12 cellular contexts compared by ENCODE assay signal in genomic region chr6:26268659-26269402, GRCh38.
A peak's percentile ranks its signal among the peaks of the same experiment; 100 is the strongest.
DNase-seq lines count a peak whose midpoint lies in the region; ATAC-seq and TF ChIP-seq lines count a peak whose summit lies in the region.
"Had no signal": no experiment of that assay in that cellular context is flagged by ENCODE, and none has a peak within 500 bp of the region (broad histone marks: within the 10 kb centered on the region; RNA-seq: fewer than 3 reads in every experiment).

No MANE protein-coding gene starts in this region.

- H3K36me3 ChIP-seq in breast epithelium (no peaks in the 10 kb centered on the region), OCI-LY1 (ENCODE audit: insufficient read depth, low read length) (no peaks in the 10 kb centered on the region), endodermal cell (ENCODE audit: control insufficient read depth, insufficient read depth, low read length) (no peaks in the 10 kb centered on the region), transverse colon (no peaks in the 10 kb centered on the region)
- H3K36me3 ChIP-seq: gastroesophageal sphincter had no signal

- intact Hi-C loops in MCF 10A (cut with micrococcal nuclease) = no loop called here
- intact Hi-C loops in breast epithelium (cut with DNase I; ENCODE audit: low total_unique reads) = no loop called here
- intact Hi-C loops in transverse colon (cut with DNase I; ENCODE audit: low total_unique reads) = no loop called here

- no peak overlapping the region for H3K4me2 ChIP-seq in OCI-LY1 (ENCODE audit: low read length)

- 71 to 73% methylated on average over 16 to 19 of the region's 19 CpGs for WGBS in endodermal cell (ENCODE audit: insufficient coverage in 1 of 2, insufficient read length in 1 of 2), 2 experiments
- WGBS in transverse colon (ENCODE audit: low coverage in 1 of 2), 2 donors = 79 to 83% methylated on average over 5 to 19 of the region's 19 CpGs

- H3K27ac Mint-ChIP-seq in MCF 10A (ENCODE audit: low read depth, unreplicated experiment) = peak overlapping the region; percentile 71
- peak overlapping the region; percentile 88 for H3K27ac Mint-ChIP-seq in endodermal cell
- no peak overlapping the region for H3K27ac Mint-ChIP-seq in naive thymus-derived CD8-positive, alpha-beta T cell

- H3K4me1 ChIP-seq in breast epithelium (peaks cover 0 to 3% of the 10 kb centered on the region in 2 donors), OCI-LY1 (ENCODE audit: insufficient read depth, low read length, severe bottlenecking) (peaks cover 40% of the 10 kb centered on the region), endodermal cell (ENCODE audit: control insufficient read depth, insufficient read depth, low read length) (peaks cover 4% of the 10 kb centered on the region), transverse colon (peaks cover 0 to 28% (median 10%) of the 10 kb centered on the region in 4 donors)

- no peaks in the 10 kb centered on the region for H3K9me2 ChIP-seq in OCI-LY1 (ENCODE audit: low read depth, low read length)

- no TSS peak for BruUV-seq in MCF 10A (replicated peaks; lab: Mats Ljungman, UMichigan)

- CTCF ChIA-PET in MCF 10A (lab: Yijun Ruan, JAX) = interaction anchor here (0.6 to 3.6 kb wide), 5 partner anchors 19 to 52 kb away, joined by 4 to 15 read pairs (median 10); a partner anchor contains a TSS

- H3K36me3 Mint-ChIP-seq in MCF 10A (ENCODE audit: insufficient read depth, unreplicated experiment) (no peaks in the 10 kb centered on the region), endodermal cell (ENCODE audit: low read depth) (no peaks in the 10 kb centered on the region)
- H3K36me3 Mint-ChIP-seq in naive thymus-derived CD8-positive, alpha-beta T cell = no peaks in the 10 kb centered on the region

- H3K4me3 Mint-ChIP-seq in MCF 10A (ENCODE audit: unreplicated experiment) (peak overlapping the region; percentile 63), endodermal cell (no peak overlapping the region)
- no peak overlapping the region for H3K4me3 Mint-ChIP-seq in naive thymus-derived CD8-positive, alpha-beta T cell

- no peak for ATAC-seq in naive thymus-derived CD8-positive, alpha-beta T cell
- ATAC-seq: gastroesophageal sphincter had no signal

- H3K27ac ChIP-seq in breast epithelium (no peak overlapping the region), OCI-LY1 (ENCODE audit: low read depth, low read length, poor library complexity, severe bottlenecking) (peak overlapping the region; percentile 99), endodermal cell (ENCODE audit: low read depth, low read length) (no peak overlapping the region), transverse colon (no peak overlapping the region)
- H3K27ac ChIP-seq: gastroesophageal sphincter had no signal

- no peak overlapping the region for H3K9ac ChIP-seq in OCI-LY1 (ENCODE audit: low read length)
- H3K9ac ChIP-seq in endodermal cell (ENCODE audit: extremely low read depth, low read length, poor library complexity, severe bottlenecking) = no peak overlapping the region

- no peak overlapping the region for H3K4me3 ChIP-seq in breast epithelium
- H3K4me3 ChIP-seq in OCI-LY1 (ENCODE audit: low read depth, low read length, poor library complexity, severe bottlenecking) = no peak overlapping the region
- peak overlapping the region; percentile 91 for H3K4me3 ChIP-seq in endodermal cell (ENCODE audit: low read length)
- no peak overlapping the region for H3K4me3 ChIP-seq in transverse colon
- H3K4me3 ChIP-seq: gastroesophageal sphincter had no signal

- H3F3A ChIP-seq in OCI-LY1 (ENCODE audit: insufficient read depth, low read length) = peaks cover 21% of the 10 kb centered on the region

- H3K9me3 ChIP-seq in breast epithelium = no peaks in the 10 kb centered on the region
- H3K9me3 ChIP-seq in OCI-LY1 (ENCODE audit: low read length) = no peaks in the 10 kb centered on the region
- H3K9me3 ChIP-seq in endodermal cell (ENCODE audit: control insufficient read depth, low read length) = no peaks in the 10 kb centered on the region
- H3K9me3 ChIP-seq in transverse colon = no peaks in the 10 kb centered on the region
- H3K9me3 ChIP-seq: gastroesophageal sphincter had no signal

- no peak overlapping the region for H2AFZ ChIP-seq in OCI-LY1 (ENCODE audit: low read length)

- peaks cover 6% of the 10 kb centered on the region for H3K4me1 Mint-ChIP-seq in MCF 10A (ENCODE audit: insufficient read depth, unreplicated experiment)
- H3K4me1 Mint-ChIP-seq in endodermal cell = peaks cover 19% of the 10 kb centered on the region
- peaks cover 4 to 28% (median 11%) of the 10 kb centered on the region in 4 donors for H3K4me1 Mint-ChIP-seq in naive thymus-derived CD8-positive, alpha-beta T cell

- TF ChIP-seq CTCF in MCF 10A (IDR thresholded peaks at IDR 0.05; ENCODE audit: unreplicated experiment) = no peak
- no peak for TF ChIP-seq CTCF in breast epithelium (IDR thresholded peaks at IDR 0.05)
- TF ChIP-seq CTCF in OCI-LY1 (IDR thresholded peaks at IDR 0.05; ENCODE audit: low read length) = no peak
- no peak for TF ChIP-seq CTCF in endodermal cell (conservative IDR thresholded peaks at IDR 0.05)
- TF ChIP-seq CTCF in transverse colon (IDR thresholded peaks at IDR 0.05) = no peak

- H3K9me3 Mint-ChIP-seq in MCF 10A (ENCODE audit: unreplicated experiment) = no peaks in the 10 kb centered on the region
- no peaks in the 10 kb centered on the region for H3K9me3 Mint-ChIP-seq in endodermal cell
- no peaks in the 10 kb centered on the region for H3K9me3 Mint-ChIP-seq in naive thymus-derived CD8-positive, alpha-beta T cell

- H3K27me3 ChIP-seq in breast epithelium (peaks cover 0 to 15% of the 10 kb centered on the region in 2 donors), OCI-LY1 (ENCODE audit: insufficient read depth, low read length) (no peaks in the 10 kb centered on the region), endodermal cell (ENCODE audit: control insufficient read depth, insufficient read depth, low read length, poor library complexity, severe bottlenecking) (no peaks in the 10 kb centered on the region), transverse colon (no peaks in the 10 kb centered on the region)

- POLR2A ChIA-PET in MCF 10A (lab: Yijun Ruan, JAX) = interaction anchor here (0.6 to 11.7 kb wide), 19 partner anchors 10 to 1009 kb away, joined by 3 to 405 read pairs (median 52); a partner anchor contains a TSS
- POLR2A ChIA-PET in naive thymus-derived CD8-positive, alpha-beta T cell (lab: Charles Lee) = interaction anchor here (1.3 to 7.9 kb wide), 4 partner anchors 33 to 53 kb away, joined by 5 to 209 read pairs (median 130); a partner anchor contains a TSS

- TF ChIP-seq EP300 in transverse colon (IDR thresholded peaks at IDR 0.05; ENCODE audit: low read depth) = no peak

- TF ChIP-seq POLR2A in breast epithelium (IDR thresholded peaks at IDR 0.05) = no peak
- no peak for TF ChIP-seq POLR2A in transverse colon (IDR thresholded peaks at IDR 0.05)

- no peaks in the 10 kb centered on the region for H4K20me1 ChIP-seq in OCI-LY1 (ENCODE audit: insufficient read depth, low read length)

- DNase-seq in MCF 10A (ENCODE audit: unreplicated experiment) (peak; percentile 91), breast epithelium (ENCODE audit: low spot score in 2 of 2) (no peak), endodermal cell (peak; percentile 91), transverse colon (peak; percentile 32), NCI-H526 treated with DMSO at 0.1 percent for 48 hours (lab: John Stamatoyannopoulos, UW) (no peak), ACHN (no peak)
- no peak for DNase-seq in naive thymus-derived CD8-positive, alpha-beta T cell
- DNase-seq: activated CD4-positive, alpha-beta T cell treated with anti-CD3 and anti-CD28 coated beads, Interleukin-2, amount 50 U/mL, for 4 hours; posterior cingulate gyrus; stimulated activated naive CD4-positive, alpha-beta T cell had no signal

- H3K27me3 Mint-ChIP-seq in MCF 10A (ENCODE audit: insufficient read depth, unreplicated experiment) (no peaks in the 10 kb centered on the region), endodermal cell (ENCODE audit: insufficient read depth) (no peaks in the 10 kb centered on the region)
- H3K27me3 Mint-ChIP-seq in naive thymus-derived CD8-positive, alpha-beta T cell = no peaks in the 10 kb centered on the region

- no peaks in the 10 kb centered on the region for H3K79me2 ChIP-seq in OCI-LY1 (ENCODE audit: insufficient read depth, low read length)

- in situ Hi-C loops in transverse colon (cut with MboI; ENCODE audit: low pct_ligation_motif_present in 1 of 4, low pct_unique_long_range_greater_than_20kb in 1 of 4, low sequenced_read_pairs in 3 of 4) (no loop called here), ACHN (cut with HindIII; ENCODE audit: low pct_ligation_motif_present, low pct_unique_long_range_greater_than_20kb, low sequenced_read_pairs) (no loop called here)

Comparison
In these comparisons a context has a peak if more than half of its experiments do, and no peak if none do; other contexts are left out.
1. DNase-seq: peak in MCF 10A (single experiment), endodermal cell (single experiment) and transverse colon (single experiment); none in breast epithelium (0 of 2), naive thymus-derived CD8-positive, alpha-beta T cell (0 of 10), NCI-H526 treated with DMSO at 0.1 percent for 48 hours (single experiment) and ACHN (single experiment).
2. H3K27ac Mint-ChIP-seq: peak in MCF 10A (single experiment) and endodermal cell (single experiment); none in naive thymus-derived CD8-positive, alpha-beta T cell (0 of 10).